8 cellular contexts compared by ENCODE assay signal in genomic region chr4:122827258-122827887, GRCh38. TPM values are rescaled to one million over a fixed set of nuclear protein-coding genes. Genes with fewer than 3 reads are reported as not detected.
DNase-seq lines count a peak whose midpoint lies in the region; ATAC-seq and TF ChIP-seq lines count a peak whose summit lies in the region.

No MANE protein-coding gene starts in this region.

- H3K4me3 ChIP-seq in GM23248 (peak overlapping the region; percentile 84), KMS-11 (IDR thresholded peaks at IDR 0.05; ENCODE audit: insufficient read depth, low read depth, low read length) (peak overlapping the region; percentile 64), fibroblast of mammary gland (ENCODE audit: control insufficient read depth, low read depth, low read length) (peak overlapping the region; percentile 80), vagina (peak overlapping the region; percentile 55 to 86)

- H3K36me3 ChIP-seq in GM23248 (ENCODE audit: low read depth) (peaks cover 26% of the 10 kb centered on the region), KMS-11 (ENCODE audit: insufficient read depth) (no peaks in the 10 kb centered on the region), vagina (no peaks in the 10 kb centered on the region)

- H4K20me1 ChIP-seq in GM23248 (ENCODE audit: insufficient read depth) (peaks cover 7% of the 10 kb centered on the region; the same call in 1 of the 2 replicates), KMS-11 (ENCODE audit: insufficient read depth) (no peaks in the 10 kb centered on the region)

- DNase-seq in NCI-H82 (lab: John Stamatoyannopoulos, UW) = peak; percentile 38
- DNase-seq in NCI-H82 treated with DMSO at 0.1 percent for 48 hours (lab: John Stamatoyannopoulos, UW; ENCODE audit: unreplicated experiment) = no peak
- peak; percentile 65 for DNase-seq in GM23248
- peak; percentile 15 for DNase-seq in activated T-cell treated with anti-CD3 and anti-CD28 coated beads for 48 hours (ENCODE audit: low read depth)
- DNase-seq in fibroblast of mammary gland (ENCODE audit: low read depth) = peak; percentile 54
- DNase-seq in naive thymus-derived CD8-positive, alpha-beta T cell = peak in 3 of 10 donors; percentile 12 to 18 (median 14)
- no peak for DNase-seq in vagina (ENCODE audit: extremely low spot score in 2 of 2)

- POLR2A ChIA-PET in naive thymus-derived CD8-positive, alpha-beta T cell (lab: Charles Lee) = no interaction called here

- TF ChIP-seq CTCF in KMS-11 (conservative IDR thresholded peaks at IDR 0.05; ENCODE audit: low read depth, low read length) (no peak), fibroblast of mammary gland (conservative IDR thresholded peaks at IDR 0.05; ENCODE audit: control insufficient read depth, insufficient read depth, low read depth, low read length) (no peak), vagina (IDR thresholded peaks at IDR 0.05) (no peak)

- H3K9me3 Mint-ChIP-seq in naive thymus-derived CD8-positive, alpha-beta T cell = peaks cover 0 to 11% (median 2%) of the 10 kb centered on the region in 9 donors

- peak overlapping the region; percentile 70 to 86 (median 78) for H3K4me3 Mint-ChIP-seq in naive thymus-derived CD8-positive, alpha-beta T cell

- H3K4me1 ChIP-seq in GM23248 (ENCODE audit: insufficient read depth) (peaks cover 40% of the 10 kb centered on the region), KMS-11 (ENCODE audit: low read depth, poor library complexity, severe bottlenecking) (peaks cover 26% of the 10 kb centered on the region), vagina (peaks cover 23% of the 10 kb centered on the region)

- H3K27ac ChIP-seq in GM23248 (peak overlapping the region; percentile 95), KMS-11 (peak overlapping the region; percentile 94), vagina (peak overlapping the region; percentile 90)

- H2AFZ ChIP-seq in GM23248 (no peak overlapping the region), KMS-11 (ENCODE audit: low read depth) (peak overlapping the region; percentile 31)

- peaks cover 59% of the 10 kb centered on the region for H3F3A ChIP-seq in GM23248 (ENCODE audit: insufficient read depth)

- peak; percentile 40 to 54 for ATAC-seq in naive thymus-derived CD8-positive, alpha-beta T cell

- H3K36me3 Mint-ChIP-seq in naive thymus-derived CD8-positive, alpha-beta T cell = peaks cover 0 to 26% (median 2%) of the 10 kb centered on the region in 3 donors

- peak overlapping the region; percentile 86 for H3K9ac ChIP-seq in GM23248
- peak overlapping the region; percentile 87 for H3K9ac ChIP-seq in KMS-11

- no peak overlapping the region for H3K27ac Mint-ChIP-seq in naive thymus-derived CD8-positive, alpha-beta T cell

- no peak for TF ChIP-seq POLR2A in vagina (IDR thresholded peaks at IDR 0.05)

- H3K9me2 ChIP-seq in GM23248 (ENCODE audit: insufficient read depth) = no peaks in the 10 kb centered on the region

- peaks cover 8 to 16% (median 13%) of the 10 kb centered on the region in 4 donors for H3K4me1 Mint-ChIP-seq in naive thymus-derived CD8-positive, alpha-beta T cell

- intact Hi-C loops in vagina (cut with DNase I) = loop anchor here (5.0 kb wide), 1 partner anchor 95 kb away; the partner anchor contains the start of gene NUDT6

- H3K9me3 ChIP-seq in GM23248 (ENCODE audit: low read depth) = no peaks in the 10 kb centered on the region
- H3K9me3 ChIP-seq in vagina = no peaks in the 10 kb centered on the region

- in situ Hi-C loops in GM23248 (cut with MboI) = no loop called here

- peak overlapping the region; percentile 98 for H3K4me2 ChIP-seq in GM23248 (ENCODE audit: unreplicated experiment)
- peak overlapping the region; percentile 65 for H3K4me2 ChIP-seq in KMS-11

- peaks cover 54% of the 10 kb centered on the region for H3K79me2 ChIP-seq in GM23248 (ENCODE audit: insufficient read depth)
- H3K79me2 ChIP-seq in KMS-11 (ENCODE audit: insufficient read depth, low read depth) = peaks cover 26% of the 10 kb centered on the region; the same call in 1 of the 2 replicates

- H3K27me3 ChIP-seq in GM23248 (replicated peaks; ENCODE audit: insufficient read depth) = no peaks in the 10 kb centered on the region
- no peaks in the 10 kb centered on the region for H3K27me3 ChIP-seq in KMS-11 (ENCODE audit: insufficient read depth, low read depth)
- no peaks in the 10 kb centered on the region for H3K27me3 ChIP-seq in vagina

- H3K27me3 Mint-ChIP-seq in naive thymus-derived CD8-positive, alpha-beta T cell = peaks cover 52 to 85% (median 67%) of the 10 kb centered on the region in 5 donors

- 1 to 2% methylated on average over 57 to 58 of the region's 58 CpGs for WGBS in GM23248 (ENCODE audit: low coverage in 1 of 2, low lambda C conversion rate in 2 of 2, missing lambda C conversion rate in 2 of 2), 2 experiments

RNA-seq across cellular contexts. Expression of gene FGF2, which starts 0.7 kb away (rescaled TPM):
- total RNA-seq in GM23248 (2014; rRNA removed; shearing (Covaris generic)) = 293 and 306 TPM in 2 replicates
- 36.9 and 38.4 TPM in 2 replicates for polyA plus RNA-seq in GM23248 (2016; fragmentation: Nextera tagmentation; extraction: Ambion mirVana)
- not detected for total RNA-seq in naive thymus-derived CD8-positive, alpha-beta T cell
- not detected for polyA plus RNA-seq in naive thymus-derived CD8-positive, alpha-beta T cell
- total RNA-seq in vagina = 12.0 TPM

Comparison
In these comparisons a context has a peak if more than half of its experiments do, and no peak if none do; other contexts are left out.
1. DNase-seq: peak in NCI-H82 (single experiment), GM23248 (single experiment), activated T-cell treated with anti-CD3 and anti-CD28 coated beads for 48 hours (single experiment) and fibroblast of mammary gland (single experiment); none in NCI-H82 treated with DMSO at 0.1 percent for 48 hours (single experiment) and vagina (0 of 2).
2. RNA of gene FGF2, which starts 0.7 kb away (total RNA-seq): 293 to 306 TPM in GM23248; 12.0 TPM in vagina (single experiment) and not detected in naive thymus-derived CD8-positive, alpha-beta T cell; every median in the first group is over 10 times any median in the second.
3. Peak in every context shown above with its lines, with median percentiles within 50 percentile points of each other: H3K27ac ChIP-seq and H3K4me3 ChIP-seq.